ENCODE assay signal across 25 cellular contexts in genomic region chr11:118519549-118519948, GRCh38. TPM values are rescaled to one million over a fixed set of nuclear protein-coding genes. Genes with fewer than 3 reads are reported as not detected.
"Had no signal": no experiment of that assay in that cellular context is flagged by ENCODE, and none has a peak within 500 bp of the region (broad histone marks: within the 10 kb centered on the region; RNA-seq: fewer than 3 reads in every experiment).

No MANE protein-coding gene starts in this region.

- H3K27ac Mint-ChIP-seq: activated T-helper 1 cell treated with anti-CD3 and anti-CD28 coated beads, Interleukin-12 subunit alpha, Interleukin-12 subunit beta, Interleukin-2, Interleukin-4 antibody, amounts not matched to agents 30 ng/mL and 10 ng/mL and 1 ng/mL, durations not matched to agents 14 hours and 24 hours and 36 hours had no signal

- ATAC-seq: body of pancreas had no signal

- H3K27me3 ChIP-seq: ascending aorta, body of pancreas, Peyer's patch, SJCRH30 had no signal

- H3K4me3 ChIP-seq: ascending aorta, body of pancreas, Peyer's patch, SJCRH30 had no signal

- H3K4me3 Mint-ChIP-seq: activated T-helper 1 cell treated with anti-CD3 and anti-CD28 coated beads, Interleukin-12 subunit alpha, Interleukin-12 subunit beta, Interleukin-2, Interleukin-4 antibody, amounts not matched to agents 30 ng/mL and 10 ng/mL and 1 ng/mL, durations not matched to agents 14 hours and 24 hours and 36 hours; central memory CD8-positive, alpha-beta T cell had no signal

- H3K9me3 Mint-ChIP-seq: activated T-helper 1 cell treated with anti-CD3 and anti-CD28 coated beads, Interleukin-12 subunit alpha, Interleukin-12 subunit beta, Interleukin-2, Interleukin-4 antibody, amounts not matched to agents 30 ng/mL and 10 ng/mL and 1 ng/mL, durations not matched to agents 14 hours and 24 hours and 36 hours; central memory CD8-positive, alpha-beta T cell had no signal

- H3K27me3 Mint-ChIP-seq: central memory CD8-positive, alpha-beta T cell had no signal

- H3K9me3 ChIP-seq: ascending aorta, body of pancreas, Peyer's patch, SJCRH30, SK-N-SH had no signal

- DNase-seq: activated CD4-positive, alpha-beta T cell treated with anti-CD3 and anti-CD28 coated beads for 4 hours; activated CD4-positive, alpha-beta T cell treated with anti-CD3 and anti-CD28 coated beads, Interleukin-2, amount 50 U/mL, for 4 hours; activated CD8-positive, alpha-beta memory T cell treated with anti-CD3 and anti-CD28 coated beads, Interleukin-2, amount 50 U/mL, for 4 hours; activated effector memory CD4-positive, alpha-beta T cell treated with anti-CD3 and anti-CD28 coated beads, Interleukin-2, amount 50 U/mL, for 16 hours; activated naive CD4-positive, alpha-beta T cell treated with Interleukin-2 at 50 U/mL for 16 hours; amniotic stem cell; body of pancreas; Kasumi-1; KBM-7; NCI-H1105 treated with DMSO at 0.1 percent for 48 hours; NCI-H1436 treated with DMSO at 0.1 percent for 48 hours; NCI-H187; NCI-H2081; NCI-H510A treated with DMSO at 0.1 percent for 48 hours; NCI-H69; NK-92 treated with Interleukin-12 subunit alpha and Interleukin-12 subunit beta, amount 100 ng/mL, for 24 hours; Peyer's patch; Right ventricle myocardium superior; SJCRH30; SK-N-SH; T-helper 1 cell had no signal

- H3K4me1 ChIP-seq: ascending aorta, body of pancreas, Peyer's patch had no signal

RNA-seq across cellular contexts. Expression of gene TTC36, which starts 7.7 kb away (rescaled TPM):
- total RNA-seq: body of pancreas, bronchial epithelial cell had no signal
